Comparison of ENCODE assay signal across 9 cellular contexts in genomic region chr5:151551985-151552384, GRCh38. TPM values are rescaled to one million over a fixed set of nuclear protein-coding genes. Genes with fewer than 3 reads are reported as not detected.
"Had no signal": no experiment of that assay in that cellular context is flagged by ENCODE, and none has a peak within 500 bp of the region (broad histone marks: within the 10 kb centered on the region; RNA-seq: fewer than 3 reads in every experiment).

No MANE protein-coding gene starts in this region.

- H3K36me3 Mint-ChIP-seq: IgD-negative memory B cell had no signal

- H3K4me3 Mint-ChIP-seq: HFFc6, IgD-negative memory B cell had no signal

- H3K27ac ChIP-seq: GM23248 had no signal

- H3K27ac Mint-ChIP-seq: HFFc6, IgD-negative memory B cell had no signal

- ATAC-seq: HCT116 had no signal

- H3K27me3 Mint-ChIP-seq: IgD-negative memory B cell had no signal

- DNase-seq: GM23248, GOT3, H7, HFFc6 had no signal

- H3K36me3 ChIP-seq: HAP-1 had no signal

- H3K9me3 ChIP-seq: HAP-1 had no signal

- H3K4me3 ChIP-seq: GM23248, HAP-1 had no signal

- H2AFZ ChIP-seq: GM23248 had no signal

- H3K4me1 ChIP-seq: HAP-1 had no signal

- H3K9ac ChIP-seq: GM23248 had no signal

- H3K9me3 Mint-ChIP-seq: HFFc6, IgD-negative memory B cell had no signal

- FAIRE-seq: HTR-8/SVneo had no signal

RNA-seq across cellular contexts. Expression of gene FAT2, which starts 39.1 kb away (rescaled TPM):
- total RNA-seq: GM23248, HFFc6, HT-29 had no signal
- polyA plus RNA-seq: GM23248, IgD-negative memory B cell had no signal
